Comparison of ENCODE assay signal across 29 cellular contexts in the genomic region with DNA sequence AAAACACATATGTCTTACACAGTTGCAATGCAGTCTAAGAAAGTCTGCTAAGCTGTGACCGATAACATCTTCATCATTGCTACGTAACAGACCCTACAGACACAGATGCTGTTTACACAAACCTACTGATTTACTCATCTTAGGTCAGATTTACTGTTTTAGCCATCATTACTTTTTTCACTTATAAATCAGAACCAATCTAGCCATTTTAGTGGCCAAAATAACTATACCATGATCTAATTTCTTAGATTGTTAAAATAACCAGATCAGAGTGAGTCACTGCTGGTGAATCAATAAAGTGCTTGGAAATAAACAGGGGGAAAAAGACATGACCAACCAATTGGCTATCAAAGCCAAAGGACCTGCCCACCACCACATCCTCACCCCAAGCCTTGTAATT. TPM values are rescaled to one million over a fixed set of nuclear protein-coding genes. Genes with fewer than 3 reads are reported as not detected.
DNase-seq lines count a peak whose midpoint lies in the region; ATAC-seq, FAIRE-seq and TF ChIP-seq lines count a peak whose summit lies in the region.
"Had no signal": no experiment of that assay in that cellular context is flagged by ENCODE, and none has a peak within 500 bp of the region (broad histone marks: within the 10 kb centered on the region; RNA-seq: fewer than 3 reads in every experiment).

No MANE protein-coding gene starts in this region.

- H3K4me3 ChIP-seq in GM23248 (no peak overlapping the region), astrocyte (ENCODE audit: insufficient read depth, low read depth, low read length) (no peak overlapping the region), fibroblast of villous mesenchyme (ENCODE audit: low read depth, low read length) (no peak overlapping the region)
- H3K4me3 ChIP-seq in CD4-positive, alpha-beta memory T cell (ENCODE audit: low read length in 2 of 2): no peak overlapping the region
- H3K4me3 ChIP-seq: BLaER1, HAP-1, Peyer's patch, right lobe of liver, tibial nerve had no signal

- 0 out of 2 replicates have a peak, but pooled peaks cover 3% of the 10 kb centered on the region for H3F3A ChIP-seq in GM23248 (ENCODE audit: insufficient read depth)

- no peaks in the 10 kb centered on the region for H3K27me3 Mint-ChIP-seq in astrocyte (ENCODE audit: low read depth, unreplicated experiment)
- H3K27me3 Mint-ChIP-seq in activated T-helper 1 cell treated with anti-CD3 and anti-CD28 coated beads, Interleukin-12 subunit alpha, Interleukin-12 subunit beta, Interleukin-2, Interleukin-4 antibody, amounts not matched to agents 30 ng/mL and 10 ng/mL and 1 ng/mL, durations not matched to agents 14 hours and 24 hours and 36 hours (ENCODE audit: insufficient read depth): no peaks in the 10 kb centered on the region
- no peaks in the 10 kb centered on the region for H3K27me3 Mint-ChIP-seq in CD4-positive, alpha-beta memory T cell
- H3K27me3 Mint-ChIP-seq: activated naive CD4-positive, alpha-beta T cell treated with anti-CD3 and anti-CD28 coated beads, Interleukin-2, amount 50 U/mL, for 24 hours; IgD-negative memory B cell had no signal

- H3K36me3 ChIP-seq in GM23248 (ENCODE audit: low read depth) (no peaks in the 10 kb centered on the region), astrocyte (ENCODE audit: insufficient read depth, low read length) (no peaks in the 10 kb centered on the region)
- no peaks in the 10 kb centered on the region for H3K36me3 ChIP-seq in CD4-positive, alpha-beta memory T cell (ENCODE audit: insufficient read depth, low read length)
- H3K36me3 ChIP-seq: HAP-1, Peyer's patch, right lobe of liver, tibial nerve had no signal

- peaks cover 16% of the 10 kb centered on the region for H3K36me3 Mint-ChIP-seq in astrocyte (ENCODE audit: low read depth, unreplicated experiment)
- H3K36me3 Mint-ChIP-seq in activated T-helper 1 cell treated with anti-CD3 and anti-CD28 coated beads, Interleukin-12 subunit alpha, Interleukin-12 subunit beta, Interleukin-2, Interleukin-4 antibody, amounts not matched to agents 30 ng/mL and 10 ng/mL and 1 ng/mL, durations not matched to agents 14 hours and 24 hours and 36 hours (ENCODE audit: low read depth): peaks cover 16% of the 10 kb centered on the region
- peaks cover 25 to 34% of the 10 kb centered on the region in 2 donors for H3K36me3 Mint-ChIP-seq in CD4-positive, alpha-beta memory T cell

- no peaks in the 10 kb centered on the region for H3K9me3 ChIP-seq in GM23248 (ENCODE audit: low read depth)
- H3K9me3 ChIP-seq in astrocyte (ENCODE audit: insufficient read depth, low read depth, low read length): no peaks in the 10 kb centered on the region
- H3K9me3 ChIP-seq in CD4-positive, alpha-beta memory T cell (ENCODE audit: control insufficient read depth in 1 of 2, low read length in 2 of 2): no peaks in the 10 kb centered on the region
- H3K9me3 ChIP-seq: Caco-2, HAP-1, Peyer's patch, right lobe of liver, tibial nerve had no signal

- no peak overlapping the region for H3K4me2 ChIP-seq in GM23248 (ENCODE audit: unreplicated experiment)
- H3K4me2 ChIP-seq in astrocyte (ENCODE audit: low read length): no peak overlapping the region
- H3K4me2 ChIP-seq: BLaER1 had no signal

- H3K27ac Mint-ChIP-seq in astrocyte (ENCODE audit: unreplicated experiment): no peak overlapping the region
- H3K27ac Mint-ChIP-seq in activated T-helper 1 cell treated with anti-CD3 and anti-CD28 coated beads, Interleukin-12 subunit alpha, Interleukin-12 subunit beta, Interleukin-2, Interleukin-4 antibody, amounts not matched to agents 30 ng/mL and 10 ng/mL and 1 ng/mL, durations not matched to agents 14 hours and 24 hours and 36 hours: no peak overlapping the region
- peak overlapping the region in 1 of 7 donors; percentile 15 for H3K27ac Mint-ChIP-seq in CD4-positive, alpha-beta memory T cell
- H3K27ac Mint-ChIP-seq: activated naive CD4-positive, alpha-beta T cell treated with anti-CD3 and anti-CD28 coated beads, Interleukin-2, amount 50 U/mL, for 24 hours; IgD-negative memory B cell had no signal

- CTCF ChIA-PET in CD4-positive, alpha-beta memory T cell (lab: Charles Lee; ENCODE audit: partially characterized antibody): no interaction called here

- intact Hi-C loops in activated T-helper 1 cell treated with anti-CD3 and anti-CD28 coated beads, Interleukin-12 subunit alpha, Interleukin-12 subunit beta, Interleukin-2, Interleukin-4 antibody, amounts not matched to agents 30 ng/mL and 10 ng/mL and 1 ng/mL, durations not matched to agents 14 hours and 24 hours and 36 hours (cut with micrococcal nuclease): no loop called here
- intact Hi-C loops in CD4-positive, alpha-beta memory T cell (cut with micrococcal nuclease): no loop called here

- no peak overlapping the region for H3K4me3 Mint-ChIP-seq in astrocyte (ENCODE audit: unreplicated experiment)
- H3K4me3 Mint-ChIP-seq in activated T-helper 1 cell treated with anti-CD3 and anti-CD28 coated beads, Interleukin-12 subunit alpha, Interleukin-12 subunit beta, Interleukin-2, Interleukin-4 antibody, amounts not matched to agents 30 ng/mL and 10 ng/mL and 1 ng/mL, durations not matched to agents 14 hours and 24 hours and 36 hours: no peak overlapping the region
- H3K4me3 Mint-ChIP-seq in CD4-positive, alpha-beta memory T cell: no peak overlapping the region
- H3K4me3 Mint-ChIP-seq: activated naive CD4-positive, alpha-beta T cell treated with anti-CD3 and anti-CD28 coated beads, Interleukin-2, amount 50 U/mL, for 24 hours had no signal

- peaks cover 9% of the 10 kb centered on the region for H3K4me1 Mint-ChIP-seq in astrocyte (ENCODE audit: low read depth, unreplicated experiment)
- H3K4me1 Mint-ChIP-seq in activated T-helper 1 cell treated with anti-CD3 and anti-CD28 coated beads, Interleukin-12 subunit alpha, Interleukin-12 subunit beta, Interleukin-2, Interleukin-4 antibody, amounts not matched to agents 30 ng/mL and 10 ng/mL and 1 ng/mL, durations not matched to agents 14 hours and 24 hours and 36 hours (ENCODE audit: low read depth): peaks cover 8% of the 10 kb centered on the region
- H3K4me1 Mint-ChIP-seq in CD4-positive, alpha-beta memory T cell: peaks cover 12 to 50% (median 38%) of the 10 kb centered on the region in 4 donors

- POLR2A ChIA-PET in CD4-positive, alpha-beta memory T cell (lab: Charles Lee; ENCODE audit: partially characterized antibody): no interaction called here

- H3K27me3 ChIP-seq in GM23248 (replicated peaks; ENCODE audit: insufficient read depth): no peaks in the 10 kb centered on the region
- H3K27me3 ChIP-seq in astrocyte (ENCODE audit: insufficient read depth, low read length): no peaks in the 10 kb centered on the region
- H3K27me3 ChIP-seq in CD4-positive, alpha-beta memory T cell (ENCODE audit: insufficient read depth, low read length): no peaks in the 10 kb centered on the region
- H3K27me3 ChIP-seq: BLaER1, foreskin keratinocyte, Peyer's patch, right lobe of liver, tibial nerve had no signal

- ATAC-seq in HG02870 (IDR thresholded peaks at IDR 0.05; ENCODE audit: unreplicated experiment): no peak
- ATAC-seq in GM18909 (IDR thresholded peaks at IDR 0.05; ENCODE audit: poor library complexity, unreplicated experiment): no peak
- ATAC-seq: foreskin keratinocyte had no signal

- DNase-seq in AG08396 (ENCODE audit: low spot score) (peak; percentile 15), GM23248 (peak; percentile 53), astrocyte (ENCODE audit: low read depth) (peak; percentile 61), fibroblast of villous mesenchyme (ENCODE audit: low read depth) (peak; percentile 64)
- DNase-seq in activated T-helper 1 cell treated with anti-CD3 and anti-CD28 coated beads, Interleukin-12 subunit alpha, Interleukin-12 subunit beta, Interleukin-2, Interleukin-4 antibody, amounts not matched to agents 30 ng/mL and 10 ng/mL and 1 ng/mL, durations not matched to agents 14 hours and 24 hours and 36 hours (ENCODE audit: low spot score): no peak
- no peak for DNase-seq in CD4-positive, alpha-beta memory T cell
- DNase-seq: activated CD4-positive, alpha-beta T cell treated with anti-CD3 and anti-CD28 coated beads for 4 hours; activated T-cell treated with anti-CD3 and anti-CD28 coated beads for 4 hours; amygdala; Caco-2; foreskin keratinocyte; GF-D8; head of caudate nucleus; NCI-H1694; Peyer's patch; right lobe of liver; SIG-M5; stimulated activated CD4-positive, alpha-beta T cell treated with anti-CD3 and anti-CD28 coated beads, Interleukin-12 subunit alpha, Interleukin-12 subunit beta, amount 100 ng/mL, for 4 hours; stimulated activated CD4-positive, alpha-beta T cell treated with anti-CD3 and anti-CD28 coated beads, Interleukin-2, amount 100 ng/mL, for 48 hours; T-helper 9 cell had no signal

- in situ Hi-C loops in GM23248 (cut with MboI): no loop called here

- no peaks in the 10 kb centered on the region for H3K79me2 ChIP-seq in GM23248 (ENCODE audit: insufficient read depth)
- peaks cover 2% of the 10 kb centered on the region for H3K79me2 ChIP-seq in astrocyte (ENCODE audit: insufficient read depth, low read length)

- H4K20me1 ChIP-seq in GM23248 (ENCODE audit: insufficient read depth) (no peaks in the 10 kb centered on the region), astrocyte (ENCODE audit: insufficient read depth, low read length) (no peaks in the 10 kb centered on the region)
- H4K20me1 ChIP-seq: BLaER1 had no signal

- H3K27ac ChIP-seq in GM23248: no peak overlapping the region
- H3K27ac ChIP-seq in astrocyte (ENCODE audit: low read depth, low read length): no peak overlapping the region
- H3K27ac ChIP-seq in CD4-positive, alpha-beta memory T cell (ENCODE audit: low read depth, low read length): no peak overlapping the region
- H3K27ac ChIP-seq: BLaER1, epithelial cell of prostate, foreskin keratinocyte, Peyer's patch, right lobe of liver, tibial nerve had no signal

- no peaks in the 10 kb centered on the region for H3K9me2 ChIP-seq in GM23248 (ENCODE audit: insufficient read depth)

- FAIRE-seq in astrocyte (lab: Jason Lieb, UNC): no peak
- FAIRE-seq: keratinocyte had no signal

- H3K9me3 Mint-ChIP-seq in astrocyte (ENCODE audit: unreplicated experiment): peaks cover 6% of the 10 kb centered on the region
- no peaks in the 10 kb centered on the region for H3K9me3 Mint-ChIP-seq in activated T-helper 1 cell treated with anti-CD3 and anti-CD28 coated beads, Interleukin-12 subunit alpha, Interleukin-12 subunit beta, Interleukin-2, Interleukin-4 antibody, amounts not matched to agents 30 ng/mL and 10 ng/mL and 1 ng/mL, durations not matched to agents 14 hours and 24 hours and 36 hours
- no peaks in the 10 kb centered on the region for H3K9me3 Mint-ChIP-seq in CD4-positive, alpha-beta memory T cell
- H3K9me3 Mint-ChIP-seq: activated naive CD4-positive, alpha-beta T cell treated with anti-CD3 and anti-CD28 coated beads, Interleukin-2, amount 50 U/mL, for 24 hours; IgD-negative memory B cell had no signal

- 43 to 46% methylated on average over 2 of the region's 2 CpGs for WGBS in GM23248 (ENCODE audit: low coverage in 1 of 2, low lambda C conversion rate in 2 of 2, missing lambda C conversion rate in 2 of 2), 2 experiments

- peaks cover 11% of the 10 kb centered on the region for H3K4me1 ChIP-seq in GM23248 (ENCODE audit: insufficient read depth)
- H3K4me1 ChIP-seq in astrocyte (ENCODE audit: insufficient read depth, low read length): peaks cover 7% of the 10 kb centered on the region
- peaks cover 4% of the 10 kb centered on the region for H3K4me1 ChIP-seq in CD4-positive, alpha-beta memory T cell (ENCODE audit: insufficient read depth, low read length)
- H3K4me1 ChIP-seq: Caco-2, foreskin keratinocyte, HAP-1 had no signal

- H2AFZ ChIP-seq in GM23248 (no peak overlapping the region), astrocyte (ENCODE audit: low read depth, low read length) (no peak overlapping the region)

- TF ChIP-seq CTCF in astrocyte (IDR thresholded peaks at IDR 0.05; ENCODE audit: insufficient read depth, low read depth, low read length): no peak
- TF ChIP-seq CTCF in fibroblast of villous mesenchyme (IDR thresholded peaks at IDR 0.05; ENCODE audit: insufficient read depth, low read depth, low read length): no peak

- H3K9ac ChIP-seq in GM23248 (no peak overlapping the region), astrocyte (ENCODE audit: low read length) (no peak overlapping the region)
- H3K9ac ChIP-seq: BLaER1 had no signal

RNA-seq across cellular contexts. Expression of a gene that starts 56.9 kb away (rescaled TPM):
- 15.9 and 18.6 TPM in 2 replicates for total RNA-seq in GM23248 (2014; rRNA removed; shearing (Covaris generic))
- polyA plus RNA-seq in GM23248 (2016; fragmentation: Nextera tagmentation; extraction: Ambion mirVana): 18.6 and 19.0 TPM in 2 replicates
- 105 and 122 TPM in 2 replicates for total RNA-seq in astrocyte
- 33.2 and 58.6 TPM in 2 replicates for total RNA-seq in fibroblast of villous mesenchyme
- 86.9 and 97.3 TPM in 2 replicates for total RNA-seq in activated T-helper 1 cell treated with anti-CD3 and anti-CD28 coated beads, Interleukin-12 subunit alpha, Interleukin-12 subunit beta, Interleukin-2, Interleukin-4 antibody, amounts not matched to agents 30 ng/mL and 10 ng/mL and 1 ng/mL, durations not matched to agents 14 hours and 24 hours and 36 hours
- 100 to 1,000 TPM; 109 to 111 TPM for total RNA-seq in CD4-positive, alpha-beta memory T cell
- 100 to 1,000 TPM in 1 of 2 donors, 10 to 100 TPM in 1; 92.6 to 103 TPM for polyA plus RNA-seq in CD4-positive, alpha-beta memory T cell

Comparison
In these comparisons a context has a peak if more than half of its experiments do, and no peak if none do; other contexts are left out.
1. DNase-seq: peak in AG08396 (single experiment), GM23248 (single experiment), astrocyte (single experiment) and fibroblast of villous mesenchyme (single experiment); none in activated T-helper 1 cell treated with anti-CD3 and anti-CD28 coated beads, Interleukin-12 subunit alpha, Interleukin-12 subunit beta, Interleukin-2, Interleukin-4 antibody, amounts not matched to agents 30 ng/mL and 10 ng/mL and 1 ng/mL, durations not matched to agents 14 hours and 24 hours and 36 hours (single experiment) and CD4-positive, alpha-beta memory T cell (0 of 5).